8 cellular contexts compared by ENCODE assay signal in genomic region chr3:97821810-97822775, GRCh38. TPM values are rescaled to one million over a fixed set of nuclear protein-coding genes. Genes with fewer than 3 reads are reported as not detected.
DNase-seq lines count a peak whose midpoint lies in the region; ATAC-seq, FAIRE-seq and TF ChIP-seq lines count a peak whose summit lies in the region.

TSS of gene CRYBG3 (plus strand) at chr3:97822011. CDS start at chr3:97822207, 196 bp downstream.

- under 1% methylated on average over 102 of the region's 102 CpGs for WGBS in urinary bladder

- H3K9me3 Mint-ChIP-seq in T-helper 1 cell treated with Interleukin-12 subunit alpha and Interleukin-12 subunit beta and Interleukin-4 antibody, amounts not matched to agents 30 μg/mL and 1 μg/mL, for 36 hours = no peaks in the 10 kb centered on the region

- intact Hi-C loops in left ventricle myocardium superior (cut with micrococcal nuclease) = loop anchor here (5.0 to 10.0 kb wide), 2 partner anchors 40 to 93 kb away; no protein-coding TSS in a partner anchor

- peak within 1 kb of the TSS; percentile 94 for H3K4me3 ChIP-seq in urinary bladder (ENCODE audit: low read depth, low read length)

- H3K27me3 Mint-ChIP-seq in T-helper 1 cell treated with Interleukin-12 subunit alpha and Interleukin-12 subunit beta and Interleukin-4 antibody, amounts not matched to agents 30 μg/mL and 1 μg/mL, for 36 hours (ENCODE audit: low read depth) = peaks cover 57% of the 10 kb centered on the region

- H3K36me3 Mint-ChIP-seq in T-helper 1 cell treated with Interleukin-12 subunit alpha and Interleukin-12 subunit beta and Interleukin-4 antibody, amounts not matched to agents 30 μg/mL and 1 μg/mL, for 36 hours (ENCODE audit: low read depth) = peaks cover 3% of the 10 kb centered on the region

- DNase-seq in GM12892 (ENCODE audit: insufficient read length) (peak; percentile 75), NCI-H1092 (lab: John Stamatoyannopoulos, UW) (peak; percentile 56), amygdala (lab: John Stamatoyannopoulos, UW) (peak in 55 of 56 donors; percentile 7 to 86 (median 69)), left ventricle myocardium superior (peak; percentile 93), pulmonary artery endothelial cell (ENCODE audit: low read depth, low spot score) (peak; percentile 41)

- H3K4me1 ChIP-seq in urinary bladder (ENCODE audit: insufficient read depth) = peaks cover 6% of the 10 kb centered on the region

- no peaks in the 10 kb centered on the region for H3K36me3 ChIP-seq in urinary bladder (ENCODE audit: insufficient read depth)

- FAIRE-seq in GM12892 (lab: Jason Lieb, UNC) = peak; percentile 99

- H3K4me3 Mint-ChIP-seq in T-helper 1 cell treated with Interleukin-12 subunit alpha and Interleukin-12 subunit beta and Interleukin-4 antibody, amounts not matched to agents 30 μg/mL and 1 μg/mL, for 36 hours = peak within 1 kb of the TSS; percentile 96

- H3K27ac ChIP-seq in urinary bladder (ENCODE audit: low read depth) = peak within 1 kb of the TSS; percentile 94

- ATAC-seq in HG02623 (IDR thresholded peaks at IDR 0.05; ENCODE audit: unreplicated experiment) = peak; percentile 99
- ATAC-seq in left ventricle myocardium superior = peak; percentile 99

- peaks cover 28% of the 10 kb centered on the region for H3K4me1 Mint-ChIP-seq in T-helper 1 cell treated with Interleukin-12 subunit alpha and Interleukin-12 subunit beta and Interleukin-4 antibody, amounts not matched to agents 30 μg/mL and 1 μg/mL, for 36 hours (ENCODE audit: low read depth)

- H3K27ac Mint-ChIP-seq in T-helper 1 cell treated with Interleukin-12 subunit alpha and Interleukin-12 subunit beta and Interleukin-4 antibody, amounts not matched to agents 30 μg/mL and 1 μg/mL, for 36 hours = peak within 1 kb of the TSS; percentile 89

- TF ChIP-seq POLR2A in GM12892 (IDR thresholded peaks at IDR 0.05; ENCODE audit: low read depth, low read length) = peak; percentile 82; the same call in 1 of the 2 replicates

RNA-seq across cellular contexts. Expression of gene CRYBG3, which starts in this region (rescaled TPM):
- polyA plus RNA-seq in GM12892 (2012; ENCODE audit: missing spikeins) = 2.6 TPM
- 20.4 TPM for total RNA-seq in left ventricle myocardium superior
- total RNA-seq in pulmonary artery endothelial cell = 21.3 and 32.8 TPM in 2 replicates
- total RNA-seq in urinary bladder = 67.5 TPM
- 16.2 TPM for polyA plus RNA-seq in urinary bladder

Comparison
In these comparisons a context has a peak if more than half of its experiments do, and no peak if none do; other contexts are left out.
1. Peak in every context shown above with its lines: DNase-seq, ATAC-seq, H3K4me3 ChIP-seq and H3K27ac ChIP-seq.
2. DNase-seq: peak in every context shown above with its lines; median percentile 93 in left ventricle myocardium superior; 75 in GM12892; 69 in amygdala; 56 in NCI-H1092; 41 in pulmonary artery endothelial cell.